In genomic region chr2:233354500-233354924, GRCh38 we compare ENCODE assay signal across 8 cellular contexts. TPM values are rescaled to one million over a fixed set of nuclear protein-coding genes. Genes with fewer than 3 reads are reported as not detected.
DNase-seq lines count a peak whose midpoint lies in the region; ATAC-seq, FAIRE-seq and TF ChIP-seq lines count a peak whose summit lies in the region.

No MANE protein-coding gene starts in this region.

- POLR2A ChIA-PET in Panc1 (lab: Charles Lee) = no interaction called here

- H3K9me3 ChIP-seq in Panc1 (ENCODE audit: control insufficient read depth, insufficient read depth, low read depth, low read length) (no peaks in the 10 kb centered on the region; the same call in 1 of the 2 replicates), iPS-15b (ENCODE audit: control insufficient read depth, insufficient read depth, low read length) (no peaks in the 10 kb centered on the region)

- in situ Hi-C loops in Panc1 (cut with HindIII; ENCODE audit: low pct_unique_long_range_greater_than_20kb, low sequenced_read_pairs) = no loop called here

- intact Hi-C loops in Panc1 (cut with micrococcal nuclease; ENCODE audit: unreplicated experiment) = loop anchor here (10.0 kb wide), 1 partner anchor 90 kb away; no protein-coding TSS in a partner anchor

- H3K36me3 ChIP-seq in Panc1 (ENCODE audit: control insufficient read depth, insufficient read depth, low read length) = no peaks in the 10 kb centered on the region
- H3K36me3 ChIP-seq in iPS-15b (ENCODE audit: control insufficient read depth, insufficient read depth, low read length) = no peaks in the 10 kb centered on the region
- no peaks in the 10 kb centered on the region for H3K36me3 ChIP-seq in urinary bladder (ENCODE audit: insufficient read depth)

- peaks cover 57% of the 10 kb centered on the region for H3K4me1 ChIP-seq in Panc1 (ENCODE audit: control insufficient read depth, insufficient read depth, low read length)
- no peaks in the 10 kb centered on the region for H3K4me1 ChIP-seq in iPS-15b (ENCODE audit: control insufficient read depth, insufficient read depth, low read length)
- no peaks in the 10 kb centered on the region for H3K4me1 ChIP-seq in urinary bladder (ENCODE audit: insufficient read depth)

- CTCF ChIA-PET in Panc1 (lab: Charles Lee) = interaction anchor here (0.6 kb wide), 1 partner anchor 357 kb away, joined by 3 read pairs; no protein-coding TSS in a partner anchor

- under 1% methylated on average over 73 of the region's 77 CpGs for WGBS in urinary bladder

- no peaks in the 10 kb centered on the region for H3K27me3 ChIP-seq in Panc1 (ENCODE audit: control insufficient read depth, insufficient read depth, low read length)
- peaks cover 35% of the 10 kb centered on the region for H3K27me3 ChIP-seq in iPS-15b (ENCODE audit: control insufficient read depth, insufficient read depth, low read length)

- TF ChIP-seq POLR2A in H54 (IDR thresholded peaks at IDR 0.05; ENCODE audit: low read depth, low read length) (peak; percentile 69), erythroblast (IDR thresholded peaks at IDR 0.05; ENCODE audit: low read length) (no peak)

- H3K9ac ChIP-seq in iPS-15b (ENCODE audit: low read depth, low read length) = no peak overlapping the region

- DNase-seq in GM12864 (ENCODE audit: low read depth) = no peak
- DNase-seq in H54 (ENCODE audit: insufficient read length, low spot score) = no peak
- no peak for DNase-seq in Panc1 (ENCODE audit: low read depth, low spot score)
- DNase-seq in COLO668 (lab: John Stamatoyannopoulos, UW; ENCODE audit: unreplicated experiment) = no peak
- no peak for DNase-seq in erythroblast (lab: John Stamatoyannopoulos, UW)
- DNase-seq in AG08395 (ENCODE audit: low spot score) = no peak

- TF ChIP-seq CTCF in GM12864 (IDR thresholded peaks at IDR 0.05; ENCODE audit: low read depth, low read length, missing control alignments) = no peak
- no peak for TF ChIP-seq CTCF in Panc1 (IDR thresholded peaks at IDR 0.05)

- H3K27ac ChIP-seq in Panc1 (ENCODE audit: low read length) (no peak overlapping the region), urinary bladder (ENCODE audit: low read depth) (no peak overlapping the region)

- FAIRE-seq in H54 (lab: Jason Lieb, UNC) = no peak

- H3K4me3 ChIP-seq in GM12864 (ENCODE audit: low read depth, low read length) (peak overlapping the region; percentile 96), Panc1 (ENCODE audit: low read depth in 2 of 2, low read length in 2 of 2) (peak overlapping the region; percentile 83 to 87), iPS-15b (ENCODE audit: low read depth, low read length) (peak overlapping the region; percentile 75), urinary bladder (ENCODE audit: low read depth, low read length) (peak overlapping the region; percentile 96)

- no TSS peak for BruUV-seq in Panc1 (replicated peaks; lab: Mats Ljungman, UMichigan)

- ATAC-seq in Panc1 = peak; percentile 13

RNA-seq across cellular contexts. Expression of gene DGKD, which starts 0.2 kb away (rescaled TPM):
- total RNA-seq in Panc1 (2021; ENCODE audit: unreplicated experiment) (89.0 TPM), urinary bladder (26.4 TPM)
- polyA plus RNA-seq in Panc1 (2012; ENCODE audit: insufficient read length) = 80.5 TPM
- polyA plus RNA-seq in urinary bladder = 13.3 TPM

RNA-seq across cellular contexts. Expression of gene SAG, which starts 46.9 kb away (rescaled TPM):
- total RNA-seq in Panc1 (2021; ENCODE audit: unreplicated experiment) (not detected), urinary bladder (not detected)
- polyA plus RNA-seq in Panc1 (2012; ENCODE audit: insufficient read length) = not detected
- 0.03 TPM for polyA plus RNA-seq in urinary bladder
